Comparison of ENCODE assay signal across 8 cellular contexts in genomic region chr10:97726636-97727178, GRCh38. TPM values are rescaled to one million over a fixed set of nuclear protein-coding genes. Genes with fewer than 3 reads are reported as not detected.
A peak's percentile ranks its signal among the peaks of the same experiment; 100 is the strongest.
DNase-seq lines count a peak whose midpoint lies in the region; ATAC-seq and TF ChIP-seq lines count a peak whose summit lies in the region.

No MANE protein-coding gene starts in this region.

- H3K4me3 ChIP-seq in astrocyte of the cerebellum (ENCODE audit: low read depth, low read length): peak overlapping the region; percentile 6

- peak overlapping the region; percentile 79 for H3K4me3 Mint-ChIP-seq in HFFc6
- no peak overlapping the region for H3K4me3 Mint-ChIP-seq in stimulated activated effector memory CD8-positive, alpha-beta T cell treated with anti-CD3 and anti-CD28 coated beads, Interleukin-12 subunit alpha, Interleukin-12 subunit beta, amount 100 ng/mL, for 72 hours

- peak overlapping the region; percentile 64 for H3K27ac Mint-ChIP-seq in HFFc6
- no peak overlapping the region for H3K27ac Mint-ChIP-seq in stimulated activated effector memory CD8-positive, alpha-beta T cell treated with anti-CD3 and anti-CD28 coated beads, Interleukin-12 subunit alpha, Interleukin-12 subunit beta, amount 100 ng/mL, for 72 hours

- DNase-seq in HFFc6 (peak; percentile 49), astrocyte of the cerebellum (ENCODE audit: low read depth) (peak; percentile 70), islet precursor cell (peak; percentile 84)
- DNase-seq in stimulated activated effector memory CD8-positive, alpha-beta T cell treated with anti-CD3 and anti-CD28 coated beads, Interleukin-12 subunit alpha, Interleukin-12 subunit beta, amount 100 ng/mL, for 72 hours (ENCODE audit: low spot score in 2 of 2): no peak

- in situ Hi-C loops in astrocyte of the cerebellum (cut with HindIII; ENCODE audit: low sequenced_read_pairs): loop anchor here (5.0 kb wide), 1 partner anchor 39 kb away; the partner anchor contains the start of gene AVPI1

- peak; percentile 84 for ATAC-seq in stimulated activated effector memory CD8-positive, alpha-beta T cell treated with anti-CD3 and anti-CD28 coated beads, Interleukin-12 subunit alpha, Interleukin-12 subunit beta, amount 100 ng/mL, for 72 hours
- ATAC-seq in GM19351 (IDR thresholded peaks at IDR 0.05; ENCODE audit: unreplicated experiment) (no peak), HG03439 (IDR thresholded peaks at IDR 0.05; ENCODE audit: unreplicated experiment) (no peak), GM19324 (IDR thresholded peaks at IDR 0.05; ENCODE audit: low FRiP score, unreplicated experiment) (no peak), GM21447 (IDR thresholded peaks at IDR 0.05; ENCODE audit: unreplicated experiment) (no peak)

- peaks cover 26% of the 10 kb centered on the region for H3K4me1 Mint-ChIP-seq in HFFc6 (ENCODE audit: low read depth)
- H3K4me1 Mint-ChIP-seq in stimulated activated effector memory CD8-positive, alpha-beta T cell treated with anti-CD3 and anti-CD28 coated beads, Interleukin-12 subunit alpha, Interleukin-12 subunit beta, amount 100 ng/mL, for 72 hours: peaks cover 6% of the 10 kb centered on the region

- H3K9me3 Mint-ChIP-seq in HFFc6: no peaks in the 10 kb centered on the region
- no peaks in the 10 kb centered on the region for H3K9me3 Mint-ChIP-seq in stimulated activated effector memory CD8-positive, alpha-beta T cell treated with anti-CD3 and anti-CD28 coated beads, Interleukin-12 subunit alpha, Interleukin-12 subunit beta, amount 100 ng/mL, for 72 hours

- H3K36me3 Mint-ChIP-seq in HFFc6 (ENCODE audit: low read depth): no peaks in the 10 kb centered on the region
- no peaks in the 10 kb centered on the region for H3K36me3 Mint-ChIP-seq in stimulated activated effector memory CD8-positive, alpha-beta T cell treated with anti-CD3 and anti-CD28 coated beads, Interleukin-12 subunit alpha, Interleukin-12 subunit beta, amount 100 ng/mL, for 72 hours

- TF ChIP-seq CTCF in HFFc6 (IDR thresholded peaks at IDR 0.05) (no peak), astrocyte of the cerebellum (IDR thresholded peaks at IDR 0.05; ENCODE audit: low read depth, low read length, missing control alignments) (no peak)

- H3K27me3 Mint-ChIP-seq in HFFc6 (ENCODE audit: insufficient read depth): peaks cover 1% of the 10 kb centered on the region

RNA-seq across cellular contexts. Expression of gene ZFYVE27, which starts 10.2 kb away (rescaled TPM):
- 10 to 100 TPM; 16.6 to 23.0 (median 18.3) TPM for total RNA-seq in HFFc6 (2021; fragmentation: NEBNext Ultra II Directional; extraction: Animal tissue kit (Norgen Biotek cat#: 25700))

RNA-seq across cellular contexts. Expression of gene MARVELD1, which starts 13.2 kb away (rescaled TPM):
- 10 to 100 TPM; 76.7 to 94.7 (median 80.9) TPM for total RNA-seq in HFFc6 (2021; fragmentation: NEBNext Ultra II Directional; extraction: Animal tissue kit (Norgen Biotek cat#: 25700))

RNA-seq across cellular contexts. Expression of gene AVPI1, which starts 39.7 kb away (rescaled TPM):
- total RNA-seq in HFFc6 (2021; fragmentation: NEBNext Ultra II Directional; extraction: Animal tissue kit (Norgen Biotek cat#: 25700)): 10 to 100 TPM; 28.2 to 44.8 (median 39.5) TPM

RNA-seq across cellular contexts. Expression of gene SFRP5, which starts 45.1 kb away (rescaled TPM):
- not detected for total RNA-seq in HFFc6 (2021; fragmentation: NEBNext Ultra II Directional; extraction: Animal tissue kit (Norgen Biotek cat#: 25700))

Comparison
In these comparisons a context has a peak if more than half of its experiments do, and no peak if none do; other contexts are left out.
1. DNase-seq: peak in HFFc6 (single experiment), astrocyte of the cerebellum (single experiment) and islet precursor cell (single experiment); none in stimulated activated effector memory CD8-positive, alpha-beta T cell treated with anti-CD3 and anti-CD28 coated beads, Interleukin-12 subunit alpha, Interleukin-12 subunit beta, amount 100 ng/mL, for 72 hours (0 of 2).